Comparison of ENCODE assay signal across 10 cellular contexts in genomic region chr18:49250819-49251388, GRCh38.
DNase-seq lines count a peak whose midpoint lies in the region; FAIRE-seq and TF ChIP-seq lines count a peak whose summit lies in the region.
"Had no signal": no experiment of that assay in that cellular context is flagged by ENCODE, and none has a peak within 500 bp of the region (broad histone marks: within the 10 kb centered on the region; RNA-seq: fewer than 3 reads in every experiment).

No MANE protein-coding gene starts in this region.

- TF ChIP-seq POLR2A in erythroblast (IDR thresholded peaks at IDR 0.05; ENCODE audit: low read length), result no peak
- no peak for TF ChIP-seq POLR2A in GM12892 (IDR thresholded peaks at IDR 0.05; ENCODE audit: low read depth, low read length)

- no peak for FAIRE-seq in GM12892 (lab: Jason Lieb, UNC)

- DNase-seq in NCI-H1436 (lab: John Stamatoyannopoulos, UW) (peak; percentile 17), NCI-H1436 treated with DMSO at 0.1 percent for 48 hours (lab: John Stamatoyannopoulos, UW) (no peak), NCI-H524 treated with DMSO at 0.1 percent for 48 hours (lab: John Stamatoyannopoulos, UW) (peak; percentile 58), erythroblast (lab: John Stamatoyannopoulos, UW) (peak; percentile 12 to 32), pulmonary artery endothelial cell (ENCODE audit: low read depth, low spot score) (peak; percentile 7), NCI-H2196 (lab: John Stamatoyannopoulos, UW; ENCODE audit: unreplicated experiment) (no peak), GM12892 (ENCODE audit: insufficient read length) (no peak)
- no peak for DNase-seq in stimulated activated CD4-positive, alpha-beta T cell treated with anti-CD3 and anti-CD28 coated beads, Interleukin-2, amount 100 ng/mL, for 24 hours
- DNase-seq: cortex of kidney; stimulated activated CD4-positive, alpha-beta T cell treated with anti-CD3 and anti-CD28 coated beads, Interleukin-4, amount 100 ng/mL, for 4 hours had no signal

Comparison
In these comparisons a context has a peak if more than half of its experiments do, and no peak if none do; other contexts are left out.
1. DNase-seq: peak in NCI-H1436 (single experiment), NCI-H524 treated with DMSO at 0.1 percent for 48 hours (single experiment), erythroblast (2 of 2) and pulmonary artery endothelial cell (single experiment); none in NCI-H1436 treated with DMSO at 0.1 percent for 48 hours (single experiment), NCI-H2196 (single experiment), GM12892 (single experiment) and stimulated activated CD4-positive, alpha-beta T cell treated with anti-CD3 and anti-CD28 coated beads, Interleukin-2, amount 100 ng/mL, for 24 hours (0 of 2).